26 cellular contexts compared by ENCODE assay signal in the genomic region with DNA sequence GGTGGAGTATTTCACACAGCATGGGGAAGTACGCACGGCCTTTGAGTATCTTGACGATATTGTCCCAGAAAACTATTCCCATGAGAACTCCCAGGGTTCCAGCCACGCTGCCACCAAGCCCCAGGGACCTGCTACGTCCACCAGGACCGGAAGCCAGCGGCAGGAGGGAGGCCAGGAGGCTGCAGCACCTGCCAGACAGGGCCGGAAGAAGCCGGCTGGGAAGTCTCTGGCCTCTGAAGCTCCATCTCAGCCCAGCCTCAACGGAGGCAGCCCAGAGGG. TPM values are rescaled to one million over a fixed set of nuclear protein-coding genes. Genes with fewer than 3 reads are reported as not detected.
DNase-seq lines count a peak whose midpoint lies in the region; ATAC-seq and TF ChIP-seq lines count a peak whose summit lies in the region.
"Had no signal": no experiment of that assay in that cellular context is flagged by ENCODE, and none has a peak within 500 bp of the region (broad histone marks: within the 10 kb centered on the region; RNA-seq: fewer than 3 reads in every experiment).

No MANE protein-coding gene starts in this region.

- H3K27me3 ChIP-seq in RWPE2 (ENCODE audit: insufficient read depth, poor library complexity, severe bottlenecking) = no peaks in the 10 kb centered on the region
- H3K27me3 ChIP-seq in muscle layer of colon (ENCODE audit: control insufficient read depth in 1 of 2, insufficient read depth in 2 of 2, low read length in 2 of 2) = no peaks in the 10 kb centered on the region
- no peaks in the 10 kb centered on the region for H3K27me3 ChIP-seq in spleen (replicated peaks in 1 of 7)
- no peaks in the 10 kb centered on the region for H3K27me3 ChIP-seq in left lung
- H3K27me3 ChIP-seq: BE2C had no signal

- no peaks in the 10 kb centered on the region for H3K9me3 ChIP-seq in RWPE2 (ENCODE audit: severe bottlenecking)
- H3K9me3 ChIP-seq in muscle layer of colon (ENCODE audit: low read length) = no peaks in the 10 kb centered on the region
- H3K9me3 ChIP-seq in spleen = no peaks in the 10 kb centered on the region
- H3K9me3 ChIP-seq in left lung = no peaks in the 10 kb centered on the region
- H3K9me3 ChIP-seq: BE2C had no signal

- H3K9ac ChIP-seq in muscle layer of colon (ENCODE audit: low read length) = no peak overlapping the region
- H3K9ac ChIP-seq: GM23248 had no signal

- H3K27ac ChIP-seq in RWPE2 (ENCODE audit: poor library complexity, severe bottlenecking) (no peak overlapping the region), muscle layer of colon (ENCODE audit: low read depth, low read length) (peak overlapping the region; percentile 93), spleen (no peak overlapping the region), left lung (no peak overlapping the region)
- H3K27ac ChIP-seq: GM23248, HL-60 had no signal

- no peaks in the 10 kb centered on the region for H3K4me1 ChIP-seq in RWPE2 (ENCODE audit: insufficient read depth, poor library complexity, severe bottlenecking)
- peaks cover 73% of the 10 kb centered on the region for H3K4me1 ChIP-seq in muscle layer of colon (ENCODE audit: insufficient read depth, low read length)
- H3K4me1 ChIP-seq in spleen = no peaks in the 10 kb centered on the region
- no peaks in the 10 kb centered on the region for H3K4me1 ChIP-seq in left lung
- H3K4me1 ChIP-seq: BE2C had no signal

- TF ChIP-seq CTCF in RWPE2 (IDR thresholded peaks at IDR 0.05; ENCODE audit: poor library complexity, severe bottlenecking) = no peak
- TF ChIP-seq CTCF in spleen (IDR thresholded peaks at IDR 0.05 in 8 of 11, conservative IDR thresholded peaks at IDR 0.05 in 3 of 11) = no peak
- TF ChIP-seq CTCF in left lung (IDR thresholded peaks at IDR 0.05) = no peak

- intact Hi-C loops in spleen (cut with DNase I; ENCODE audit: low total_unique reads) = no loop called here
- intact Hi-C loops in left lung (cut with DNase I) = loop anchor here in 1 of 2 donors (10.0 kb wide), 1 partner anchor 149 kb away; no protein-coding TSS in a partner anchor
- intact Hi-C loops in cardiac septum (cut with DNase I) = no loop called here

- peak; percentile 36 for DNase-seq in RWPE2 (ENCODE audit: low spot score)
- DNase-seq in spleen = peak; percentile 44
- DNase-seq in KG1 (lab: John Stamatoyannopoulos, UW) = no peak
- DNase-seq in left lung = no peak
- DNase-seq in cardiac septum (ENCODE audit: low spot score) = no peak
- DNase-seq: ACHN; BE2C; C1 segment of cervical spinal cord; CD4-positive, CD25-positive, alpha-beta regulatory T cell; CD8-positive, alpha-beta memory T cell; COR-L47; DMS 273 treated with DMSO at 0.1 percent for 48 hours; DMS53; DND-41; EL; GM23248; HCEC 1CT had no signal

- WGBS in spleen, 5 donors = 90 to 98% (median 95%) methylated on average over 7 to 10 of the region's 10 CpGs

- H3K4me3 ChIP-seq in RWPE2 (ENCODE audit: severe bottlenecking) (no peak overlapping the region), muscle layer of colon (ENCODE audit: low read depth in 1 of 2, low read length in 2 of 2) (no peak overlapping the region), spleen (no peak overlapping the region), left lung (no peak overlapping the region)
- H3K4me3 ChIP-seq: GM12878, GM23248 had no signal

- ATAC-seq in RWPE2 (ENCODE audit: low read depth) (no peak), HG03571 (IDR thresholded peaks at IDR 0.05; ENCODE audit: unreplicated experiment) (no peak), left lung (no peak)
- ATAC-seq: GM12878, HepG2 had no signal

- H3K36me3 ChIP-seq in RWPE2 (ENCODE audit: low read depth) = peaks cover 16% of the 10 kb centered on the region
- H3K36me3 ChIP-seq in muscle layer of colon (ENCODE audit: insufficient read depth, low read length) = peaks cover 74% of the 10 kb centered on the region
- peaks cover 0 to 100% (median 76%) of the 10 kb centered on the region in 6 donors for H3K36me3 ChIP-seq in spleen
- H3K36me3 ChIP-seq in left lung = peaks cover 0 to 92% of the 10 kb centered on the region in 2 donors

- TF ChIP-seq POLR2A in spleen (IDR thresholded peaks at IDR 0.05) = no peak

RNA-seq across cellular contexts. Expression of a gene that starts 32.6 kb away (rescaled TPM):
- total RNA-seq in spleen (10 to 100 TPM; 15.6 to 31.6 (median 25.3) TPM), left lung (10 to 100 TPM; 19.4 to 30.4 TPM), cardiac septum (12.3 TPM)
- polyA plus RNA-seq in spleen = 10 to 100 TPM in 2 of 3 donors, 1 to 10 TPM in 1; 8.2 to 24.1 (median 21.7) TPM

RNA-seq across cellular contexts. Expression of a gene that starts 32.7 kb away (rescaled TPM):
- total RNA-seq in spleen (10 to 100 TPM; 11.2 to 37.4 (median 32.9) TPM), left lung (10 to 100 TPM; 32.4 to 38.9 TPM), cardiac septum (58.0 TPM)
- polyA plus RNA-seq in spleen = 10 to 100 TPM; 50.5 to 81.0 (median 62.2) TPM

RNA-seq across cellular contexts. Expression of a gene that starts 44.5 kb away (rescaled TPM):
- total RNA-seq in spleen = not detected
- not detected for polyA plus RNA-seq in spleen
- total RNA-seq in left lung = not detected
- total RNA-seq in cardiac septum = not detected
- total RNA-seq: CD4-positive, CD25-positive, alpha-beta regulatory T cell; CD8-positive, alpha-beta memory T cell; G401; GM12878; GM23248; H4; HepG2; HT1080 had no signal
- polyA plus RNA-seq: CD8-positive, alpha-beta memory T cell; GM12878; GM23248; HepG2; IgD-negative memory B cell had no signal

Comparison
In these comparisons a context has a peak if more than half of its experiments do, and no peak if none do; other contexts are left out.
1. DNase-seq: peak in RWPE2 (single experiment) and spleen (single experiment); none in KG1 (single experiment), left lung (0 of 2) and cardiac septum (single experiment).